15 cellular contexts compared by ENCODE assay signal in genomic region chr9:130780415-130780814, GRCh38. TPM values are rescaled to one million over a fixed set of nuclear protein-coding genes. Genes with fewer than 3 reads are reported as not detected.
DNase-seq lines count a peak whose midpoint lies in the region; ATAC-seq and TF ChIP-seq lines count a peak whose summit lies in the region.
"Had no signal": no experiment of that assay in that cellular context is flagged by ENCODE, and none has a peak within 500 bp of the region (broad histone marks: within the 10 kb centered on the region; RNA-seq: fewer than 3 reads in every experiment).

No MANE protein-coding gene starts in this region.

- H3K4me1 ChIP-seq in foreskin keratinocyte = peaks cover 9% of the 10 kb centered on the region
- H3K4me1 ChIP-seq in ovary (ENCODE audit: insufficient read depth) = peaks cover 11% of the 10 kb centered on the region
- no peaks in the 10 kb centered on the region for H3K4me1 ChIP-seq in urinary bladder (ENCODE audit: insufficient read depth)

- no peak for TF ChIP-seq POLR2A in ovary (IDR thresholded peaks at IDR 0.05)

- no peaks in the 10 kb centered on the region for H3K9me3 ChIP-seq in ovary

- H3K27ac ChIP-seq in foreskin keratinocyte = peak overlapping the region; percentile 81
- peak overlapping the region; percentile 72 to 96 for H3K27ac ChIP-seq in ovary
- peak overlapping the region; percentile 90 for H3K27ac ChIP-seq in urinary bladder (ENCODE audit: low read depth)
- H3K27ac ChIP-seq: 22Rv1 had no signal

- H3K4me3 ChIP-seq in ovary = peak overlapping the region; percentile 41
- peak overlapping the region; percentile 28 for H3K4me3 ChIP-seq in urinary bladder (ENCODE audit: low read depth, low read length)

- no peak for TF ChIP-seq EP300 in ovary (IDR thresholded peaks at IDR 0.05)

- 4 to 5% (median 4%) methylated on average over 4 of the region's 4 CpGs for WGBS in ovary, 3 donors
- WGBS in urinary bladder = 24% methylated on average over 4 of the region's 4 CpGs

- H3K27me3 ChIP-seq in foreskin keratinocyte = no peaks in the 10 kb centered on the region
- no peaks in the 10 kb centered on the region for H3K27me3 ChIP-seq in ovary

- H3K36me3 ChIP-seq in ovary (no peaks in the 10 kb centered on the region), urinary bladder (ENCODE audit: insufficient read depth) (no peaks in the 10 kb centered on the region)

- TF ChIP-seq CTCF in foreskin keratinocyte (conservative IDR thresholded peaks at IDR 0.05) (no peak), ovary (IDR thresholded peaks at IDR 0.05) (no peak)

- intact Hi-C loops in ovary (cut with DNase I) = loop anchor here in 3 of 4 donors (5.0 to 10.0 kb wide), 2 partner anchors 54 to 57 kb away; partner anchors contain the start of gene ABL1 (in 3 of the 3)

- ATAC-seq in foreskin keratinocyte (no peak), GM19463 (IDR thresholded peaks at IDR 0.05; ENCODE audit: unreplicated experiment) (no peak), GM21381 (IDR thresholded peaks at IDR 0.05; ENCODE audit: unreplicated experiment) (no peak)

- peak; percentile 24 for DNase-seq in DMS 273 (lab: John Stamatoyannopoulos, UW; ENCODE audit: unreplicated experiment)
- DNase-seq in DMS 273 treated with DMSO at 0.1 percent for 48 hours (lab: John Stamatoyannopoulos, UW) = no peak
- no peak for DNase-seq in foreskin keratinocyte
- DNase-seq in ovary = peak in 2 of 5 donors; percentile 23 to 31
- no peak for DNase-seq in AG20443 (ENCODE audit: low spot score)
- DNase-seq: DMS53; Karpas-422; NCI-H2081; stimulated activated CD4-positive, alpha-beta T cell treated with anti-CD3 and anti-CD28 coated beads, Interleukin-2, amount 100 ng/mL, for 48 hours; stimulated activated naive CD4-positive, alpha-beta T cell treated with Interleukin-2 at 50 U/mL for 16 hours; T-helper 2 cell had no signal

RNA-seq across cellular contexts. Expression of gene ABL1, which starts 54.6 kb away (rescaled TPM):
- total RNA-seq in foreskin keratinocyte = 34.1 and 35.0 TPM in 2 replicates
- 13.2 and 13.3 TPM in 2 replicates for polyA plus RNA-seq in foreskin keratinocyte
- total RNA-seq in ovary = 100 to 1,000 TPM in 3 of 7 donors, 10 to 100 TPM in 4; 39.4 to 112 (median 92.5) TPM
- polyA plus RNA-seq in ovary = 10 to 100 TPM; 49.1 to 56.9 TPM
- 46.5 TPM for total RNA-seq in urinary bladder
- polyA plus RNA-seq in urinary bladder = 125 TPM
